Comparison of ENCODE assay signal across 28 cellular contexts in the genomic region with DNA sequence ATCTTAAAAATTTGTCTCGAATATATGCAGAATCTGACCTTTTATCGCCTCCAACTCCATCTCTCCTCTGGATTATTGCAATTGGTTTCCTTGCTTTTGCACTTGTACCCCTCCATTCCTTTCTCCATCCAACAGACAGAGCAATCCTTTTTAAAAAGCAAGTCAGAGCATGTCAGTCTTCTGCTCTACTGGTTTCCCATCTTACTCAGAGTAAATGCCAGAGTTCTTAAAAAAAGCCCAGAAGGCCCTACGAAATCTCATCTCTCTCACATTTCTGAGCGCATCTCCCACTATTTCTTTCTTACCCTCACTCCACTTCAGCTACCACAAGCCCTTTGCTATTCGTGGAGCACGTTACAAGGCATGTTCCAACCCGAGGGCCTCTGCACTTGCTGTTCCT.
"Had no signal": no experiment of that assay in that cellular context is flagged by ENCODE, and none has a peak within 500 bp of the region (broad histone marks: within the 10 kb centered on the region; RNA-seq: fewer than 3 reads in every experiment).

No MANE protein-coding gene starts in this region.

- H3K4me3 ChIP-seq: PC-9, SK-N-MC had no signal

- H3K27ac ChIP-seq: brain microvascular endothelial cell, PC-9, SK-N-MC, WERI-Rb-1 had no signal

- H3K27me3 ChIP-seq: brain microvascular endothelial cell had no signal

- H3K4me2 ChIP-seq: PC-9 had no signal

- H3K36me3 ChIP-seq: brain microvascular endothelial cell, WERI-Rb-1 had no signal

- DNase-seq: activated CD4-positive, alpha-beta memory T cell treated with anti-CD3 and anti-CD28 coated beads, Interleukin-2, amount 10 ng/mL, durations not matched to agents 7 days and 5 days; activated CD4-positive, alpha-beta T cell treated with anti-CD3 and anti-CD28 coated beads for 1 hour; activated CD4-positive, alpha-beta T cell treated with anti-CD3 and anti-CD28 coated beads for 48 hours; activated CD4-positive, CD25-positive, alpha-beta regulatory T cell; activated CD8-positive, alpha-beta memory T cell treated with anti-CD3 and anti-CD28 coated beads for 24 hours; activated CD8-positive, alpha-beta memory T cell treated with anti-CD3 and anti-CD28 coated beads, Interleukin-2, amount 10 ng/mL, durations not matched to agents 7 days and 5 days; activated CD8-positive, alpha-beta memory T cell treated with anti-CD3 and anti-CD28 coated beads, Interleukin-2, amount 50 U/mL, for 48 hours; activated effector memory CD4-positive, alpha-beta T cell treated with Interleukin-2 at 50 U/mL for 16 hours; activated naive CD4-positive, alpha-beta T cell treated with anti-CD3 and anti-CD28 coated beads, Interleukin-2, amount 10 ng/mL, durations not matched to agents 7 days and 5 days; activated naive CD8-positive, alpha-beta T cell treated with anti-CD3 and anti-CD28 coated beads, Interleukin-2, amount 50 U/mL, for 24 hours; activated T-cell treated with anti-CD3 and anti-CD28 coated beads, Interleukin-2, amount 50 U/mL, for 48 hours; anterior cingulate cortex; brain microvascular endothelial cell; Kasumi-1; KG1; MM.1S; NCI-H1092; NCI-H1436 treated with DMSO at 0.1 percent for 48 hours; NCI-H1694 treated with DMSO at 0.1 percent for 48 hours; NCI-H2029; NCI-H510A; NCI-H526; NCI-H748 treated with DMSO at 0.1 percent for 48 hours; PC-9; Right ventricle myocardium superior; T1000; WERI-Rb-1 had no signal

- ATAC-seq: activated CD8-positive, alpha-beta memory T cell treated with anti-CD3 and anti-CD28 coated beads, Interleukin-2, amount 10 ng/mL, durations not matched to agents 7 days and 5 days; activated naive CD8-positive, alpha-beta T cell treated with anti-CD3 and anti-CD28 coated beads, Interleukin-2, amount 50 U/mL, for 24 hours had no signal

- H2AFZ ChIP-seq: PC-9 had no signal
